In the genomic region with DNA sequence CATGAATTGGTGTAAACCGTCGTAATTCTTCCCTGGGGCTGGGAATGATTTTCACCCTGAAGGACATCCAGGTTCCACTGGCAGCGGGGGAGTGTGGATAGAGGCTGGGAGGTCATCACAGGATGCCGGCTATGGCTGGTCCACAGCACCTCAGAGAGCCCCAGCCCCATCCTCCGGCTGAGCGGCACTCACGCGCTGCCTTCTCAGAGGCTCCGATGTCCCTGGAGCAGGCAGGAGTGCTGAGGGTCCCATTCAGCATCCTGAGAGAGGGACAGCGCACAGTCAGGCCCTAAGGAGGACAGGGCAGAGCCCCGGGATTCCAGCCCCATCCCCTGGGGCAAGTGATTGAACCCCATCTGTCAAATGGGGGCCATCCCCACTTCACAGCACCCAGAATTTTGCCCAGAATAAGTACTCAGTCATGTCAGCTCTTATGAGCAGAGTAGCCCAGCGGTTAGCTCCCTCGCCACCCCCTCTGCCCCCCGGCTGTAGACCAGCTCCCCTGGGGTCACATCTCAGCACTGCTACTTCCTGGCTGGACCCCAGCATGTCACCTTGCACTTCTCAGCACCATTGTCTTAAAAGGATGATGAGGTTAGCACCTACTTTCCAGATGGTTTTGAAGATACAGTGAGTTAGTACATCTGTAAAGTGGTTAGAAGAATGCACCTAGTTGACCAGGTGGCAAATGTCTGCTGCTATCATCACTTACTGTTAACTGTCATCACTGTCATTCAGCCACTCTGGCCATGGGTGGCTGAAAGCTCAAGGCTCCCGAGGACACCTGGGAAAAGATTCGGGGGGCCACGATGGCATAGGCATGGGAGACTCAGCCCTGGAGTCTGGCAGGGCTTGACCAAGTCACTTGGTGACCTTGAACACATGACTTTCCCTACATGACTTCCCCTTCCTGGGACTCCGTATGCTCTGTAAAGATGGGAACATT, we compare ENCODE assay signal across 1 cellular context.
TF ChIP-seq lines count a peak whose summit lies in the region.

No MANE protein-coding gene starts in this region.

TF ChIP-seq in liver, 16 proteins besides CTCF, POLR2A, EP300 and RAD21 (continued from another document):
- TF ChIP-seq GABPA (IDR thresholded peaks at IDR 0.05 in 1 of 2, conservative IDR thresholded peaks at IDR 0.05 in 1 of 2): no peak
- no peak for TF ChIP-seq EGR1 (IDR thresholded peaks at IDR 0.05; ENCODE audit: low read depth in 2 of 2)
- TF ChIP-seq, protein P1, sequence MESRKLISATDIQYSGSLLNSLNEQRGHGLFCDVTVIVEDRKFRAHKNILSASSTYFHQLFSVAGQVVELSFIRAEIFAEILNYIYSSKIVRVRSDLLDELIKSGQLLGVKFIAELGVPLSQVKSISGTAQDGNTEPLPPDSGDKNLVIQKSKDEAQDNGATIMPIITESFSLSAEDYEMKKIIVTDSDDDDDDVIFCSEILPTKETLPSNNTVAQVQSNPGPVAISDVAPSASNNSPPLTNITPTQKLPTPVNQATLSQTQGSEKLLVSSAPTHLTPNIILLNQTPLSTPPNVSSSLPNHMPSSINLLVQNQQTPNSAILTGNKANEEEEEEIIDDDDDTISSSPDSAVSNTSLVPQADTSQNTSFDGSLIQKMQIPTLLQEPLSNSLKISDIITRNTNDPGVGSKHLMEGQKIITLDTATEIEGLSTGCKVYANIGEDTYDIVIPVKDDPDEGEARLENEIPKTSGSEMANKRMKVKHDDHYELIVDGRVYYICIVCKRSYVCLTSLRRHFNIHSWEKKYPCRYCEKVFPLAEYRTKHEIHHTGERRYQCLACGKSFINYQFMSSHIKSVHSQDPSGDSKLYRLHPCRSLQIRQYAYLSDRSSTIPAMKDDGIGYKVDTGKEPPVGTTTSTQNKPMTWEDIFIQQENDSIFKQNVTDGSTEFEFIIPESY (IDR thresholded peaks at IDR 0.05): no peak
